Comparison of ENCODE assay signal across 8 cellular contexts in genomic region chr2:39243469-39244123, GRCh38. TPM values are rescaled to one million over a fixed set of nuclear protein-coding genes. Genes with fewer than 3 reads are reported as not detected.
A peak's percentile ranks its signal among the peaks of the same experiment; 100 is the strongest.
DNase-seq lines count a peak whose midpoint lies in the region; ATAC-seq and TF ChIP-seq lines count a peak whose summit lies in the region.

Gene CDKL4, minus strand, starts transcription at chr2:39243970.

- peak in 3 of 4 donors; percentile 32 to 56 (median 38) for ATAC-seq in heart left ventricle
- ATAC-seq in upper lobe of left lung (ENCODE audit: low FRiP score in 2 of 2): peak; percentile 59 to 68
- no peak for ATAC-seq in omental fat pad (ENCODE audit: low FRiP score)
- no peak for ATAC-seq in GM18858 (IDR thresholded peaks at IDR 0.05; ENCODE audit: unreplicated experiment)

- H3K4me1 Mint-ChIP-seq in activated T-helper 1 cell treated with anti-CD3 and anti-CD28 coated beads, Interleukin-12 subunit alpha, Interleukin-12 subunit beta, Interleukin-2, Interleukin-4 antibody, amounts not matched to agents 30 ng/mL and 10 ng/mL and 1 ng/mL, durations not matched to agents 14 hours and 24 hours and 36 hours (ENCODE audit: low read depth): peaks cover 13% of the 10 kb centered on the region

- H3K4me3 ChIP-seq in heart left ventricle: peak within 1 kb of the TSS in 9 of 12 donors; percentile 18 to 46 (median 32)
- H3K4me3 ChIP-seq in upper lobe of left lung: peak within 1 kb of the TSS in 3 of 4 donors; percentile 29 to 42 (median 38)

- TF ChIP-seq EP300 in upper lobe of left lung (IDR thresholded peaks at IDR 0.05): no peak

- TF ChIP-seq POLR2A in heart left ventricle (IDR thresholded peaks at IDR 0.05): no peak
- TF ChIP-seq POLR2A in upper lobe of left lung (IDR thresholded peaks at IDR 0.05): no peak

- H3K9me3 ChIP-seq in heart left ventricle (no peaks in the 10 kb centered on the region), upper lobe of left lung (no peaks in the 10 kb centered on the region)

- TF ChIP-seq CTCF in heart left ventricle (IDR thresholded peaks at IDR 0.05): no peak
- no peak for TF ChIP-seq CTCF in upper lobe of left lung (IDR thresholded peaks at IDR 0.05)
- TF ChIP-seq CTCF in omental fat pad (IDR thresholded peaks at IDR 0.05): no peak

- H3K27ac Mint-ChIP-seq in activated T-helper 1 cell treated with anti-CD3 and anti-CD28 coated beads, Interleukin-12 subunit alpha, Interleukin-12 subunit beta, Interleukin-2, Interleukin-4 antibody, amounts not matched to agents 30 ng/mL and 10 ng/mL and 1 ng/mL, durations not matched to agents 14 hours and 24 hours and 36 hours: peak within 1 kb of the TSS; percentile 43

- H3K9me3 Mint-ChIP-seq in activated T-helper 1 cell treated with anti-CD3 and anti-CD28 coated beads, Interleukin-12 subunit alpha, Interleukin-12 subunit beta, Interleukin-2, Interleukin-4 antibody, amounts not matched to agents 30 ng/mL and 10 ng/mL and 1 ng/mL, durations not matched to agents 14 hours and 24 hours and 36 hours: no peaks in the 10 kb centered on the region

- peak; percentile 27 for DNase-seq in stimulated activated CD4-positive, alpha-beta T cell treated with anti-CD3 and anti-CD28 coated beads, Interleukin-15, amount 100 ng/mL, for 24 hours
- no peak for DNase-seq in stimulated activated CD4-positive, alpha-beta T cell treated with anti-CD3 and anti-CD28 coated beads, Interleukin-2, amount 100 ng/mL, for 48 hours
- peak; percentile 21 for DNase-seq in activated T-helper 1 cell treated with anti-CD3 and anti-CD28 coated beads, Interleukin-12 subunit alpha, Interleukin-12 subunit beta, Interleukin-2, Interleukin-4 antibody, amounts not matched to agents 30 ng/mL and 10 ng/mL and 1 ng/mL, durations not matched to agents 14 hours and 24 hours and 36 hours (ENCODE audit: low spot score)
- DNase-seq in heart left ventricle: peak in 2 of 5 donors; percentile 34 to 75
- peak in 1 of 2 donors; percentile 89 for DNase-seq in upper lobe of left lung
- no peak for DNase-seq in omental fat pad (ENCODE audit: low spot score)
- DNase-seq in mucosa of gallbladder (ENCODE audit: low spot score): no peak

- H3K27me3 Mint-ChIP-seq in activated T-helper 1 cell treated with anti-CD3 and anti-CD28 coated beads, Interleukin-12 subunit alpha, Interleukin-12 subunit beta, Interleukin-2, Interleukin-4 antibody, amounts not matched to agents 30 ng/mL and 10 ng/mL and 1 ng/mL, durations not matched to agents 14 hours and 24 hours and 36 hours (ENCODE audit: insufficient read depth): peaks cover 6% of the 10 kb centered on the region

- H3K36me3 Mint-ChIP-seq in activated T-helper 1 cell treated with anti-CD3 and anti-CD28 coated beads, Interleukin-12 subunit alpha, Interleukin-12 subunit beta, Interleukin-2, Interleukin-4 antibody, amounts not matched to agents 30 ng/mL and 10 ng/mL and 1 ng/mL, durations not matched to agents 14 hours and 24 hours and 36 hours (ENCODE audit: low read depth): peaks cover 6% of the 10 kb centered on the region

- peaks cover 0 to 20% (median 7%) of the 10 kb centered on the region in 12 donors for H3K4me1 ChIP-seq in heart left ventricle
- peaks cover 0 to 3% (median 0%) of the 10 kb centered on the region in 4 donors for H3K4me1 ChIP-seq in upper lobe of left lung

- H3K27me3 ChIP-seq in heart left ventricle (no peaks in the 10 kb centered on the region), upper lobe of left lung (no peaks in the 10 kb centered on the region)

- peak within 1 kb of the TSS; percentile 79 for H3K4me3 Mint-ChIP-seq in activated T-helper 1 cell treated with anti-CD3 and anti-CD28 coated beads, Interleukin-12 subunit alpha, Interleukin-12 subunit beta, Interleukin-2, Interleukin-4 antibody, amounts not matched to agents 30 ng/mL and 10 ng/mL and 1 ng/mL, durations not matched to agents 14 hours and 24 hours and 36 hours

- H3K27ac ChIP-seq in heart left ventricle (no peak within 1 kb of the TSS), upper lobe of left lung (no peak within 1 kb of the TSS)

- intact Hi-C loops in activated T-helper 1 cell treated with anti-CD3 and anti-CD28 coated beads, Interleukin-12 subunit alpha, Interleukin-12 subunit beta, Interleukin-2, Interleukin-4 antibody, amounts not matched to agents 30 ng/mL and 10 ng/mL and 1 ng/mL, durations not matched to agents 14 hours and 24 hours and 36 hours (cut with micrococcal nuclease): no loop called here
- intact Hi-C loops in heart left ventricle (cut with DNase I): no loop called here

- 63 to 71% (median 66%) methylated on average over 39 to 58 of the region's 58 CpGs for WGBS in heart left ventricle, 4 donors
- WGBS in upper lobe of left lung, 2 donors: 76 to 80% methylated on average over 24 to 55 of the region's 58 CpGs

- H3K36me3 ChIP-seq in heart left ventricle: peaks cover 0 to 5% (median 0%) of the 10 kb centered on the region in 9 donors
- peaks cover 0 to under 1% (median 0%) of the 10 kb centered on the region in 4 donors for H3K36me3 ChIP-seq in upper lobe of left lung

RNA-seq across cellular contexts. Expression of gene CDKL4, which starts in this region (rescaled TPM):
- total RNA-seq in activated T-helper 1 cell treated with anti-CD3 and anti-CD28 coated beads, Interleukin-12 subunit alpha, Interleukin-12 subunit beta, Interleukin-2, Interleukin-4 antibody, amounts not matched to agents 30 ng/mL and 10 ng/mL and 1 ng/mL, durations not matched to agents 14 hours and 24 hours and 36 hours: 0.20 TPM in 1 of 2 replicates, not detected in the other
- total RNA-seq in heart left ventricle (1 to 10 TPM in 2 of 9 donors, under 1 TPM in 4, not detected in 3; 0.37 to 1.1 (median 0.70) TPM), upper lobe of left lung (1 to 10 TPM in 2 of 6 donors, under 1 TPM in 2, not detected in 2; 0.54 to 5.2 (median 1.4) TPM), omental fat pad (under 1 TPM in 2 of 4 donors, not detected in 2; 0.65 to 0.72 TPM), mucosa of gallbladder (1.1 TPM)
- under 1 TPM in 1 of 2 donors, not detected in 1; 0.11 TPM for polyA plus RNA-seq in heart left ventricle

Comparison
In these comparisons a context has a peak if more than half of its experiments do, and no peak if none do; other contexts are left out.
1. Peak in DNase-seq in activated T-helper 1 cell treated with anti-CD3 and anti-CD28 coated beads, Interleukin-12 subunit alpha, Interleukin-12 subunit beta, Interleukin-2, Interleukin-4 antibody, amounts not matched to agents 30 ng/mL and 10 ng/mL and 1 ng/mL, durations not matched to agents 14 hours and 24 hours and 36 hours; RNA of the gene not detected or under 1 TPM.
2. ATAC-seq: peak in heart left ventricle (3 of 4) and upper lobe of left lung (2 of 2); none in omental fat pad (single experiment) and GM18858 (single experiment).